Comparison of ENCODE assay signal across 1 cellular context in the genomic region with DNA sequence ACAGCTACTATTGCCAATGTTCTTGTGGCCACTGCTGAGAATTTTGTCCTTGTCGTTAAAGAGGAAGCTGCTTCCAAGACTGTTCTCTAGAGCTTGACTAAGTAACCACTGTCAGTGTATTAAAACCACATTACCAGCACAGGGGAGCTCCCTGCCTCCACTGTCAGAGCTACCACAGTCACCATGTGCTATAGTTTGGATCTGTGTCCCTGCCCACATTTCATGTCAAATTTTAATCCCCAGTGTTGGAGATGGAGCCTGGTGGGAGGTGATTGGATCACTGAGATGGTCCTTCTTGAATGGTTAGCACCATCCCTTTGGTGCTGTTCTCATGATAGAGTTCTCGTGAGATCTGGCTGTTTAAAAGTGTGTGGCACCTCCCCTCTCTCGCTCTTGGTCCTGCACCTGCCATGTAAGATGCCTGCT.
TF ChIP-seq lines count a peak whose summit lies in the region.

No MANE protein-coding gene starts in this region.

TF ChIP-seq in K562, 482 proteins besides CTCF, POLR2A, EP300 and RAD21 (continued from another document):
- TF ChIP-seq FOSL1 (tag; conservative IDR thresholded peaks at IDR 0.05) (no peak), CREBBP (IDR thresholded peaks at IDR 0.05; ENCODE audit: low read depth, low read length) (no peak), THRAP3 (IDR thresholded peaks at IDR 0.05; ENCODE audit: borderline replicate concordance) (no peak), XRCC3 (IDR thresholded peaks at IDR 0.05) (no peak), NFRKB (IDR thresholded peaks at IDR 0.05; ENCODE audit: low read depth) (no peak), NR1H2 (CRISPR knock-in tag; IDR thresholded peaks at IDR 0.05) (no peak), SRSF9 (IDR thresholded peaks at IDR 0.05; ENCODE audit: borderline replicate concordance, low read depth, low read length) (no peak)
- TF ChIP-seq, protein P1, sequence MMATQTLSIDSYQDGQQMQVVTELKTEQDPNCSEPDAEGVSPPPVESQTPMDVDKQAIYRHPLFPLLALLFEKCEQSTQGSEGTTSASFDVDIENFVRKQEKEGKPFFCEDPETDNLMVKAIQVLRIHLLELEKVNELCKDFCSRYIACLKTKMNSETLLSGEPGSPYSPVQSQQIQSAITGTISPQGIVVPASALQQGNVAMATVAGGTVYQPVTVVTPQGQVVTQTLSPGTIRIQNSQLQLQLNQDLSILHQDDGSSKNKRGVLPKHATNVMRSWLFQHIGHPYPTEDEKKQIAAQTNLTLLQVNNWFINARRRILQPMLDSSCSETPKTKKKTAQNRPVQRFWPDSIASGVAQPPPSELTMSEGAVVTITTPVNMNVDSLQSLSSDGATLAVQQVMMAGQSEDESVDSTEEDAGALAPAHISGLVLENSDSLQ (IDR thresholded peaks at IDR 0.05): no peak
- TF ChIP-seq, protein P2, sequence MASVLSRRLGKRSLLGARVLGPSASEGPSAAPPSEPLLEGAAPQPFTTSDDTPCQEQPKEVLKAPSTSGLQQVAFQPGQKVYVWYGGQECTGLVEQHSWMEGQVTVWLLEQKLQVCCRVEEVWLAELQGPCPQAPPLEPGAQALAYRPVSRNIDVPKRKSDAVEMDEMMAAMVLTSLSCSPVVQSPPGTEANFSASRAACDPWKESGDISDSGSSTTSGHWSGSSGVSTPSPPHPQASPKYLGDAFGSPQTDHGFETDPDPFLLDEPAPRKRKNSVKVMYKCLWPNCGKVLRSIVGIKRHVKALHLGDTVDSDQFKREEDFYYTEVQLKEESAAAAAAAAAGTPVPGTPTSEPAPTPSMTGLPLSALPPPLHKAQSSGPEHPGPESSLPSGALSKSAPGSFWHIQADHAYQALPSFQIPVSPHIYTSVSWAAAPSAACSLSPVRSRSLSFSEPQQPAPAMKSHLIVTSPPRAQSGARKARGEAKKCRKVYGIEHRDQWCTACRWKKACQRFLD (CRISPR knock-in tag; IDR thresholded peaks at IDR 0.05): no peak
TF ChIP-seq in K562: peak in this region for 0.
